ENCODE assay signal across 12 cellular contexts in genomic region chr18:72830109-72830508, GRCh38. TPM values are rescaled to one million over a fixed set of nuclear protein-coding genes. Genes with fewer than 3 reads are reported as not detected.
DNase-seq lines count a peak whose midpoint lies in the region; ATAC-seq, FAIRE-seq and TF ChIP-seq lines count a peak whose summit lies in the region.
"Had no signal": no experiment of that assay in that cellular context is flagged by ENCODE, and none has a peak within 500 bp of the region (broad histone marks: within the 10 kb centered on the region; RNA-seq: fewer than 3 reads in every experiment).

No MANE protein-coding gene starts in this region.

- H3K9ac ChIP-seq in HepG2 (ENCODE audit: insufficient read depth, low read depth, low read length): no peak overlapping the region
- H3K9ac ChIP-seq in kidney (ENCODE audit: low read length in 2 of 2): no peak overlapping the region

- TF ChIP-seq CTCF in HepG2 (CRISPR knock-in tag; IDR thresholded peaks at IDR 0.05): no peak
- no peak for TF ChIP-seq CTCF in right lobe of liver (IDR thresholded peaks at IDR 0.05)
- TF ChIP-seq CTCF in testis (IDR thresholded peaks at IDR 0.05): no peak
- no peak for TF ChIP-seq CTCF in transverse colon (IDR thresholded peaks at IDR 0.05)
- no peak for TF ChIP-seq CTCF in kidney (IDR thresholded peaks at IDR 0.05; ENCODE audit: borderline replicate concordance, extremely low read depth, insufficient read depth)

- DNase-seq in HepG2 (ENCODE audit: low spot score) (no peak), right lobe of liver (no peak), SHP77 treated with DMSO at 0.1 percent for 48 hours (lab: John Stamatoyannopoulos, UW) (peak; percentile 5), left ventricle myocardium superior (peak; percentile 65), testis (peak; percentile 20), transverse colon (no peak), COLO829 (ENCODE audit: low spot score) (no peak), kidney (no peak)
- DNase-seq: CD4-positive, CD25-positive, alpha-beta regulatory T cell had no signal

- intact Hi-C loops in HepG2 (cut with micrococcal nuclease; ENCODE audit: unreplicated experiment): no loop called here
- intact Hi-C loops in right lobe of liver (cut with DNase I): no loop called here
- intact Hi-C loops in left ventricle myocardium superior (cut with micrococcal nuclease): no loop called here
- intact Hi-C loops in testis (cut with DNase I; ENCODE audit: low total_unique reads): no loop called here
- intact Hi-C loops in transverse colon (cut with DNase I; ENCODE audit: low total_unique reads): no loop called here
- intact Hi-C loops in kidney (cut with DNase I): no loop called here

- CTCF ChIA-PET in HepG2 (lab: Yijun Ruan, JAX; ENCODE audit: low intra/inter-chr PET ratio, low total read pairs): no interaction called here

- no peak for TF ChIP-seq EP300 in HepG2 (IDR thresholded peaks at IDR 0.05; ENCODE audit: low read depth in 2 of 2, low read length in 2 of 2)
- TF ChIP-seq EP300 in HepG2 (CRISPR knock-in tag; IDR thresholded peaks at IDR 0.05; ENCODE audit: borderline replicate concordance): no peak
- TF ChIP-seq EP300 in transverse colon (IDR thresholded peaks at IDR 0.05; ENCODE audit: low read depth): no peak

- H3K36me3 ChIP-seq in HepG2 (replicated peaks in 1 of 2; ENCODE audit: control insufficient read depth in 1 of 2, insufficient read depth in 2 of 2, low read length in 2 of 2): no peaks in the 10 kb centered on the region
- H3K36me3 ChIP-seq in right lobe of liver: no peaks in the 10 kb centered on the region
- no peaks in the 10 kb centered on the region for H3K36me3 ChIP-seq in testis (ENCODE audit: low read depth, missing control alignments)
- H3K36me3 ChIP-seq in transverse colon: no peaks in the 10 kb centered on the region
- H3K36me3 ChIP-seq in kidney (ENCODE audit: control insufficient read depth in 1 of 2, insufficient read depth in 2 of 2, low read length in 2 of 2): no peaks in the 10 kb centered on the region

- no peaks in the 10 kb centered on the region for H3K79me2 ChIP-seq in HepG2 (ENCODE audit: insufficient read depth, low read length)

- H3K27me3 ChIP-seq in HepG2 (ENCODE audit: control insufficient read depth in 1 of 2, insufficient read depth in 2 of 2, low read length in 2 of 2) (no peaks in the 10 kb centered on the region), right lobe of liver (no peaks in the 10 kb centered on the region), testis (no peaks in the 10 kb centered on the region), transverse colon (no peaks in the 10 kb centered on the region)

- no peaks in the 10 kb centered on the region for H4K20me1 ChIP-seq in HepG2 (ENCODE audit: insufficient read depth, low read length)

- H3K27ac ChIP-seq in HepG2 (ENCODE audit: extremely low read length, insufficient read depth, low read length) (no peak overlapping the region), right lobe of liver (no peak overlapping the region), testis (no peak overlapping the region), transverse colon (no peak overlapping the region), kidney (ENCODE audit: low read depth in 2 of 2, low read length in 2 of 2) (no peak overlapping the region)
- H3K27ac ChIP-seq: PC-9, skin epidermis had no signal

- no peaks in the 10 kb centered on the region for H3K9me3 ChIP-seq in HepG2 (ENCODE audit: low read length)
- no peaks in the 10 kb centered on the region for H3K9me3 ChIP-seq in right lobe of liver
- no peaks in the 10 kb centered on the region for H3K9me3 ChIP-seq in testis
- H3K9me3 ChIP-seq in transverse colon: no peaks in the 10 kb centered on the region
- no peaks in the 10 kb centered on the region for H3K9me3 ChIP-seq in kidney (ENCODE audit: control insufficient read depth in 1 of 2, low read length in 2 of 2)

- H3K4me2 ChIP-seq in HepG2 (ENCODE audit: low read depth, low read length): no peak overlapping the region
- H3K4me2 ChIP-seq: PC-9 had no signal

- no peak for ATAC-seq in HepG2
- ATAC-seq in right lobe of liver: no peak
- ATAC-seq in left ventricle myocardium superior: peak; percentile 92

- in situ Hi-C loops in HepG2 (cut with HindIII; ENCODE audit: extremely low pct_ligation_motif_present, low pct_unique_long_range_greater_than_20kb): no loop called here
- in situ Hi-C loops in transverse colon (cut with MboI; ENCODE audit: low pct_ligation_motif_present in 1 of 4, low pct_unique_long_range_greater_than_20kb in 1 of 4, low sequenced_read_pairs in 3 of 4): no loop called here

- TF ChIP-seq POLR2A in HepG2 (IDR thresholded peaks at IDR 0.05; ENCODE audit: insufficient read depth in 1 of 2, low read depth in 2 of 2, low read length in 2 of 2) (no peak), right lobe of liver (IDR thresholded peaks at IDR 0.05) (no peak), testis (IDR thresholded peaks at IDR 0.05) (no peak), transverse colon (IDR thresholded peaks at IDR 0.05) (no peak)

- H3K4me3 ChIP-seq in HepG2 (replicated peaks in 1 of 3; ENCODE audit: insufficient read depth in 1 of 3, low read depth in 2 of 3, low read length in 3 of 3) (no peak overlapping the region), right lobe of liver (no peak overlapping the region), testis (no peak overlapping the region), transverse colon (no peak overlapping the region), kidney (ENCODE audit: low read length in 2 of 2) (no peak overlapping the region)
- H3K4me3 ChIP-seq: PC-9, skin epidermis had no signal

- POLR2A ChIA-PET in HepG2 (lab: Yijun Ruan, JAX): no interaction called here

- H2AFZ ChIP-seq in HepG2 (ENCODE audit: low read length): no peak overlapping the region
- H2AFZ ChIP-seq: PC-9 had no signal

- no peak for FAIRE-seq in HepG2 (lab: Jason Lieb, UNC)
- FAIRE-seq in kidney (lab: Jason Lieb, UNC): no peak
- FAIRE-seq: islet of Langerhans had no signal

- no peak for TF ChIP-seq RAD21 in HepG2 (CRISPR knock-in tag; IDR thresholded peaks at IDR 0.05)

- no TSS peak for BruUV-seq in HepG2 (replicated peaks; lab: Mats Ljungman, UMichigan)

- H3K4me1 ChIP-seq in HepG2 (ENCODE audit: insufficient read depth, low read length) (no peaks in the 10 kb centered on the region), right lobe of liver (no peaks in the 10 kb centered on the region), testis (no peaks in the 10 kb centered on the region), transverse colon (no peaks in the 10 kb centered on the region), kidney (ENCODE audit: control insufficient read depth in 1 of 2, insufficient read depth in 1 of 2, low read depth in 1 of 2, low read length in 2 of 2) (no peaks in the 10 kb centered on the region)

- WGBS in HepG2 (ENCODE audit: low lambda C conversion rate): 26% methylated on average over 8 of the region's 10 CpGs
- WGBS in right lobe of liver (ENCODE audit: insufficient coverage, low coverage, low lambda C conversion rate, missing lambda C conversion rate): 36% methylated on average over 10 of the region's 10 CpGs
- 23 to 40% methylated on average over 10 of the region's 10 CpGs for WGBS in testis, 2 donors
- 35 to 46% methylated on average over 2 to 10 of the region's 10 CpGs for WGBS in transverse colon (ENCODE audit: low coverage in 1 of 2), 2 donors

TF ChIP-seq in HepG2, 621 proteins besides CTCF, POLR2A, EP300 and RAD21 (continues in another document):
- peak; percentile 21; the same call in 1 of the 2 replicates for TF ChIP-seq SALL1 (CRISPR knock-in tag; IDR thresholded peaks at IDR 0.05)
- TF ChIP-seq MIER2 (CRISPR knock-in tag; IDR thresholded peaks at IDR 0.05): peak; percentile 94
- TF ChIP-seq AGO2 (optimal IDR thresholded peaks at IDR 0.05; ENCODE audit: low read depth, low read length): no peak
- TF ChIP-seq MBNL3 (CRISPR knock-in tag; conservative IDR thresholded peaks at IDR 0.05): no peak
- TF ChIP-seq ZNF788 (CRISPR knock-in tag; IDR thresholded peaks at IDR 0.05; ENCODE audit: borderline replicate concordance): no peak
- no peak for TF ChIP-seq ZMAT3 (CRISPR knock-in tag; conservative IDR thresholded peaks at IDR 0.05)
- no peak for TF ChIP-seq ZNF572 (CRISPR knock-in tag; IDR thresholded peaks at IDR 0.05)
- no peak for TF ChIP-seq HOXA3 (CRISPR knock-in tag; IDR thresholded peaks at IDR 0.05)
- TF ChIP-seq ZNF235 (CRISPR knock-in tag; IDR thresholded peaks at IDR 0.05; ENCODE audit: borderline replicate concordance): no peak
- no peak for TF ChIP-seq ATAD3A (CRISPR knock-in tag; IDR thresholded peaks at IDR 0.05)

RNA-seq across cellular contexts. Expression of gene NETO1, which starts 37.7 kb away (rescaled TPM):
- not detected in 2 replicates for total RNA-seq in HepG2 (2016; rRNA removed; fragmentation: Illumina TruSeq; extraction: Trizol)
- not detected in 2 replicates for total RNA-seq in HepG2 (2016; cell fraction: cytosol; rRNA removed; fragmentation: Illumina TruSeq; extraction: Trizol; ENCODE audit: low read depth)
- total RNA-seq in HepG2 (2016; cell fraction: insoluble cytoplasmic fraction; rRNA removed; fragmentation: Illumina TruSeq; extraction: Trizol): not detected in 2 replicates
- not detected in 2 replicates for total RNA-seq in HepG2 (2016; cell fraction: membrane; rRNA removed; fragmentation: Illumina TruSeq; extraction: Trizol)
- total RNA-seq in HepG2 (2016; cell fraction: nucleus; rRNA removed; fragmentation: Illumina TruSeq; extraction: Trizol): not detected in 2 replicates
- polyA plus RNA-seq in HepG2 (2011; rRNA removed): not detected in 2 replicates
- polyA plus RNA-seq in HepG2 (2011; cell fraction: cytosol; rRNA removed): not detected in 2 replicates
- not detected in 2 replicates for polyA plus RNA-seq in HepG2 (2011; cell fraction: nucleus; rRNA removed)
- not detected in 2 replicates for polyA plus RNA-seq in HepG2 (2012)
- not detected in 2 replicates for polyA plus RNA-seq in HepG2 (2016; cell fraction: cytosol; fragmentation: Illumina TruSeq; extraction: Trizol; ENCODE audit: low read depth)
- not detected in 2 replicates for polyA plus RNA-seq in HepG2 (2016; cell fraction: insoluble cytoplasmic fraction; fragmentation: Illumina TruSeq; extraction: Trizol; ENCODE audit: low read depth)
- not detected in 2 replicates for polyA plus RNA-seq in HepG2 (2016; cell fraction: membrane; fragmentation: Illumina TruSeq; extraction: Trizol; ENCODE audit: low read depth)
- not detected in 2 replicates for polyA plus RNA-seq in HepG2 (2016; cell fraction: nucleus; fragmentation: Illumina TruSeq; extraction: Trizol; ENCODE audit: insufficient read depth, low read depth)
- not detected in 2 replicates for polyA minus RNA-seq in HepG2 (2011; rRNA and poly(A)+ RNA removed; ENCODE audit: low replicate concordance)
- polyA minus RNA-seq in HepG2 (2011; cell fraction: cytosol; rRNA and poly(A)+ RNA removed): not detected in 2 replicates
- polyA minus RNA-seq in HepG2 (2011; cell fraction: nucleus; rRNA and poly(A)+ RNA removed): not detected in 2 replicates
- not detected for total RNA-seq in right lobe of liver
- not detected for total RNA-seq in left ventricle myocardium superior
- total RNA-seq in testis: 1 to 10 TPM; 4.2 to 5.5 TPM
- 0.83 TPM for polyA plus RNA-seq in testis (ENCODE audit: insufficient read depth, low read depth, low replicate concordance)
- total RNA-seq in transverse colon: under 1 TPM in 1 of 4 donors, not detected in 3; 0.95 TPM
- total RNA-seq in kidney: 1.6 TPM
- not detected for polyA plus RNA-seq in kidney (ENCODE audit: insufficient read depth, low read depth, low replicate concordance)
- total RNA-seq: CD4-positive, CD25-positive, alpha-beta regulatory T cell; PC-9 had no signal
- polyA plus RNA-seq: CD4-positive, CD25-positive, alpha-beta regulatory T cell had no signal

Comparison
In these comparisons a context has a peak if more than half of its experiments do, and no peak if none do; other contexts are left out.
1. DNase-seq: peak in SHP77 treated with DMSO at 0.1 percent for 48 hours (single experiment), left ventricle myocardium superior (single experiment) and testis (single experiment); none in HepG2 (single experiment), right lobe of liver (0 of 3), transverse colon (single experiment), COLO829 (single experiment) and kidney (single experiment).